1 cellular context compared by ENCODE assay signal in the genomic region with DNA sequence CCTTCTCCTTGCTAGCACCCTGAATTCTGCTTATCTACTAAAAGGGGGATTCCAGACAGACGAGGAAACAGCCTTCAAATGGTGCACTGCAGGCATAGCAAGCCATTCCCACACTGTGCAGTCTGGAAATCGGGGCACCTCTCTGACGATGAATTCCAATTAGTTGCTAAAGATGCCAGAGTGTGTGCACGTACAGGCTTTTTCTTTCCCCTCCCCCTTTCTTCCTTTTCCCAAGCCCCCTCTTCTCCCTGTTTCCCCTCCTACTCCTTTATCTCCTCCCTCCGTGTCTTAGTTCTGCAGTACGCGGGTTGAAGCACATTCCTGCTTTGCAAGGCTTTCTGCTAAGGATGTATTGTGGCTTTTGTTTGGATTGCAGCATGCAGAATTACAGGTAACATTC.
TF ChIP-seq lines count a peak whose summit lies in the region.

A gene with protein sequence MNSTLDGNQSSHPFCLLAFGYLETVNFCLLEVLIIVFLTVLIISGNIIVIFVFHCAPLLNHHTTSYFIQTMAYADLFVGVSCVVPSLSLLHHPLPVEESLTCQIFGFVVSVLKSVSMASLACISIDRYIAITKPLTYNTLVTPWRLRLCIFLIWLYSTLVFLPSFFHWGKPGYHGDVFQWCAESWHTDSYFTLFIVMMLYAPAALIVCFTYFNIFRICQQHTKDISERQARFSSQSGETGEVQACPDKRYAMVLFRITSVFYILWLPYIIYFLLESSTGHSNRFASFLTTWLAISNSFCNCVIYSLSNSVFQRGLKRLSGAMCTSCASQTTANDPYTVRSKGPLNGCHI (plus strand): TSS at position 316 of the 400 bp plus-strand sequence. CDS start 900 bp downstream, outside the sequence.

TF ChIP-seq in WTC11, 78 proteins besides CTCF, POLR2A, EP300 and RAD21 (continued from another document):
- TF ChIP-seq, protein P1, sequence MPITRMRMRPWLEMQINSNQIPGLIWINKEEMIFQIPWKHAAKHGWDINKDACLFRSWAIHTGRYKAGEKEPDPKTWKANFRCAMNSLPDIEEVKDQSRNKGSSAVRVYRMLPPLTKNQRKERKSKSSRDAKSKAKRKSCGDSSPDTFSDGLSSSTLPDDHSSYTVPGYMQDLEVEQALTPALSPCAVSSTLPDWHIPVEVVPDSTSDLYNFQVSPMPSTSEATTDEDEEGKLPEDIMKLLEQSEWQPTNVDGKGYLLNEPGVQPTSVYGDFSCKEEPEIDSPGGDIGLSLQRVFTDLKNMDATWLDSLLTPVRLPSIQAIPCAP (CRISPR knock-in tag; IDR thresholded peaks at IDR 0.05) = no peak
